18 cellular contexts compared by ENCODE assay signal in the genomic region with DNA sequence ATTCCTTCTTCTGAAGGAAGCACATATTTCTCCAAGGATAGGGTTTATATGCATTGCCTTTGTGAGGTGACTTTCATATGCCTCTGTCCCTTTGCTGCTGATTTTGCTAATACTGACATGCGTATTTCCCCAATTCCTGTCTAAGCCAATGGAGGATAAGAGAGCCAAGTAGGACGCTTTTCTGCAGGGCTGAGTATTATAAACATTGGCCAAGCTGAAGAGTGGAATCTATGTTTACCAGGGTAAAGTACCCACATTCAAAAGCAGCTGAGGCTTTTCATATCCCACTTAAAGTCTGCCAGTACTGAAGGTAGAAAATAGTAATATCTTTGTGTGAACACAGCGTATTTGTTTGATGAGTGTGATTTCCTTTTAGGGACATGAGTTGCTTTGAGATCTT.
A peak's percentile ranks its signal among the peaks of the same experiment; 100 is the strongest.
DNase-seq lines count a peak whose midpoint lies in the region; ATAC-seq lines count a peak whose summit lies in the region.
"Had no signal": no experiment of that assay in that cellular context is flagged by ENCODE, and none has a peak within 500 bp of the region (broad histone marks: within the 10 kb centered on the region; RNA-seq: fewer than 3 reads in every experiment).

No MANE protein-coding gene starts in this region.

- ATAC-seq in GM21381 (IDR thresholded peaks at IDR 0.05; ENCODE audit: unreplicated experiment) (no peak), GM18858 (IDR thresholded peaks at IDR 0.05; ENCODE audit: unreplicated experiment) (no peak)
- ATAC-seq: T-cell had no signal

- DNase-seq in SHP77 treated with DMSO at 0.1 percent for 48 hours (lab: John Stamatoyannopoulos, UW) (peak; percentile 58), SHP77 (lab: John Stamatoyannopoulos, UW) (no peak), NCI-H187 (lab: John Stamatoyannopoulos, UW) (peak; percentile 26 to 27), NCI-H345 (lab: John Stamatoyannopoulos, UW) (peak; percentile 82), germinal center (ENCODE audit: low spot score) (no peak)
- DNase-seq: C1 segment of cervical spinal cord, H7, IMR-90, Karpas-422, MG63, NCI-H1436, NCI-H2227 treated with DMSO at 0.1 percent for 48 hours, NCI-H82, SK-N-SH, T-cell, T-helper 9 cell had no signal

Comparison
In these comparisons a context has a peak if more than half of its experiments do, and no peak if none do; other contexts are left out.
1. DNase-seq: peak in SHP77 treated with DMSO at 0.1 percent for 48 hours (single experiment), NCI-H187 (2 of 2) and NCI-H345 (single experiment); none in SHP77 (0 of 2) and germinal center (single experiment).